ENCODE assay signal across 13 cellular contexts in genomic region chr9:75064307-75065025, GRCh38. TPM values are rescaled to one million over a fixed set of nuclear protein-coding genes. Genes with fewer than 3 reads are reported as not detected.
A peak's percentile ranks its signal among the peaks of the same experiment; 100 is the strongest.
DNase-seq lines count a peak whose midpoint lies in the region; ATAC-seq and TF ChIP-seq lines count a peak whose summit lies in the region.
"Had no signal": no experiment of that assay in that cellular context is flagged by ENCODE, and none has a peak within 500 bp of the region (broad histone marks: within the 10 kb centered on the region; RNA-seq: fewer than 3 reads in every experiment).

No MANE protein-coding gene starts in this region.

- H3K36me3 ChIP-seq in MG63 = no peaks in the 10 kb centered on the region

- no peak overlapping the region for H3K4me3 Mint-ChIP-seq in CD4-positive, alpha-beta T cell
- H3K4me3 Mint-ChIP-seq: activated T-helper 17 cell treated with anti-CD3 and anti-CD28 coated beads, Interleukin-2, amount 50 U/mL, for 72 hours had no signal

- POLR2A ChIA-PET in CD4-positive, alpha-beta T cell (lab: Charles Lee) = interaction anchor here (1.1 to 2.0 kb wide), 2 partner anchors 27 to 112 kb away, joined by 3 to 6 read pairs; partner anchors contain the start of gene C9orf40

- H3K36me3 Mint-ChIP-seq in CD4-positive, alpha-beta T cell (ENCODE audit: low read depth) = peaks cover 91% of the 10 kb centered on the region

- peaks cover 8% of the 10 kb centered on the region for H3K4me1 Mint-ChIP-seq in CD4-positive, alpha-beta T cell (ENCODE audit: low read depth)
- H3K4me1 Mint-ChIP-seq: activated T-helper 17 cell treated with anti-CD3 and anti-CD28 coated beads, Interleukin-2, amount 50 U/mL, for 72 hours had no signal

- H3K27me3 Mint-ChIP-seq in CD4-positive, alpha-beta T cell = no peaks in the 10 kb centered on the region
- H3K27me3 Mint-ChIP-seq: activated T-helper 17 cell treated with anti-CD3 and anti-CD28 coated beads, Interleukin-2, amount 50 U/mL, for 72 hours had no signal

- intact Hi-C loops in CD4-positive, alpha-beta T cell (cut with DNase I, micrococcal nuclease) = loop anchor here in 1 of 2 experiments (5.0 kb wide), 1 partner anchor 32 kb away; no protein-coding TSS in a partner anchor

- DNase-seq in CD4-positive, alpha-beta T cell = no peak
- DNase-seq in MG63 (peak; percentile 14), dedifferentiated amniotic fluid mesenchymal stem cell (ENCODE audit: extremely low spot score) (peak; percentile 82), middle frontal gyrus (ENCODE audit: extremely low spot score, low spot score) (peak; percentile 40), SW 1271 (lab: John Stamatoyannopoulos, UW) (no peak), SK-N-DZ (ENCODE audit: low spot score) (no peak)
- DNase-seq: activated CD4-positive, alpha-beta T cell treated with anti-CD3 and anti-CD28 coated beads for 1 hour; NCI-H774 had no signal

- ATAC-seq in CD4-positive, alpha-beta T cell (ENCODE audit: poor library complexity) = no peak
- ATAC-seq in HG02981 (IDR thresholded peaks at IDR 0.05; ENCODE audit: unreplicated experiment) (no peak), GM19463 (IDR thresholded peaks at IDR 0.05; ENCODE audit: unreplicated experiment) (no peak)
- ATAC-seq: left lobe of liver had no signal

- CTCF ChIA-PET in CD4-positive, alpha-beta T cell (lab: Charles Lee) = interaction anchor here (1.3 to 1.6 kb wide), 2 partner anchors 38 to 291 kb away, joined by 3 read pairs; no protein-coding TSS in a partner anchor

- no peaks in the 10 kb centered on the region for H3K9me3 ChIP-seq in CD4-positive, alpha-beta T cell (ENCODE audit: control insufficient read depth, low read length)
- no peaks in the 10 kb centered on the region for H3K9me3 ChIP-seq in MG63
- H3K9me3 ChIP-seq: neutrophil had no signal

- no peaks in the 10 kb centered on the region for H3K9me3 Mint-ChIP-seq in CD4-positive, alpha-beta T cell
- H3K9me3 Mint-ChIP-seq: activated T-helper 17 cell treated with anti-CD3 and anti-CD28 coated beads, Interleukin-2, amount 50 U/mL, for 72 hours had no signal

- no peak for TF ChIP-seq CTCF in CD4-positive, alpha-beta T cell (IDR thresholded peaks at IDR 0.05)

- H3K27ac Mint-ChIP-seq in CD4-positive, alpha-beta T cell = peak overlapping the region; percentile 56

- H3K27me3 ChIP-seq in CD4-positive, alpha-beta T cell (ENCODE audit: control insufficient read depth, insufficient read depth, low read length) = no peaks in the 10 kb centered on the region
- no peaks in the 10 kb centered on the region for H3K27me3 ChIP-seq in MG63
- H3K27me3 ChIP-seq: neutrophil had no signal

- no peak overlapping the region for H3K27ac ChIP-seq in CD4-positive, alpha-beta T cell (ENCODE audit: low read depth, low read length)
- H3K27ac ChIP-seq: neutrophil had no signal

- no peak overlapping the region for H3K4me3 ChIP-seq in MG63

RNA-seq across cellular contexts. Expression of gene NMRK1, which starts 23.5 kb away (rescaled TPM):
- total RNA-seq in CD4-positive, alpha-beta T cell = 10 to 100 TPM; 45.3 to 46.5 TPM
- 17.3 and 19.8 TPM in 2 replicates for total RNA-seq in MG63 (2014; rRNA removed; shearing (Covaris generic); ENCODE audit: low replicate concordance)
- polyA plus RNA-seq in SK-N-DZ (2014; cell fraction: cytosol; rRNA removed) = 0.82 and 1.2 TPM in 2 replicates
- polyA plus RNA-seq in SK-N-DZ (2014; cell fraction: nucleus; rRNA removed) = 0.97 and 1.9 TPM in 2 replicates

RNA-seq across cellular contexts. Expression of gene OSTF1, which starts 23.8 kb away (rescaled TPM):
- 10 to 100 TPM; 31.3 to 32.8 TPM for total RNA-seq in CD4-positive, alpha-beta T cell
- 18.6 and 23.0 TPM in 2 replicates for total RNA-seq in MG63 (2014; rRNA removed; shearing (Covaris generic); ENCODE audit: low replicate concordance)
- 2.1 and 2.4 TPM in 2 replicates for polyA plus RNA-seq in SK-N-DZ (2014; cell fraction: cytosol; rRNA removed)
- polyA plus RNA-seq in SK-N-DZ (2014; cell fraction: nucleus; rRNA removed) = 1.3 and 1.4 TPM in 2 replicates

RNA-seq across cellular contexts. Expression of gene CARNMT1, which starts 36.4 kb away (rescaled TPM):
- 10 to 100 TPM; 25.2 to 25.3 TPM for total RNA-seq in CD4-positive, alpha-beta T cell
- 8.6 and 19.8 TPM in 2 replicates for total RNA-seq in MG63 (2014; rRNA removed; shearing (Covaris generic); ENCODE audit: low replicate concordance)
- 8.3 and 10.8 TPM in 2 replicates for polyA plus RNA-seq in SK-N-DZ (2014; cell fraction: cytosol; rRNA removed)
- polyA plus RNA-seq in SK-N-DZ (2014; cell fraction: nucleus; rRNA removed) = 8.6 and 10.0 TPM in 2 replicates

Comparison
In these comparisons a context has a peak if more than half of its experiments do, and no peak if none do; other contexts are left out.
1. DNase-seq: peak in MG63 (single experiment), dedifferentiated amniotic fluid mesenchymal stem cell (single experiment) and middle frontal gyrus (single experiment); none in CD4-positive, alpha-beta T cell (0 of 10), SW 1271 (0 of 2) and SK-N-DZ (single experiment).